Comparison of ENCODE assay signal across 14 cellular contexts in genomic region chr7:152362128-152362926, GRCh38.
DNase-seq lines count a peak whose midpoint lies in the region; ATAC-seq, FAIRE-seq and TF ChIP-seq lines count a peak whose summit lies in the region.
"Had no signal": no experiment of that assay in that cellular context is flagged by ENCODE, and none has a peak within 500 bp of the region (broad histone marks: within the 10 kb centered on the region; RNA-seq: fewer than 3 reads in every experiment).

No MANE protein-coding gene starts in this region.

- H3K4me3 ChIP-seq in dorsolateral prefrontal cortex = peak overlapping the region in 1 of 59 donors; percentile 5
- H3K4me3 ChIP-seq: GM12878 had no signal

- FAIRE-seq in H54 (lab: Jason Lieb, UNC) = peak; percentile 20
- FAIRE-seq: GM12878 had no signal

- intact Hi-C loops in dorsolateral prefrontal cortex (cut with DNase I) = no loop called here

- H3K27me3 ChIP-seq in dorsolateral prefrontal cortex = no peaks in the 10 kb centered on the region

- H3K9me3 Mint-ChIP-seq in activated CD4-positive, alpha-beta T cell treated with anti-CD3 and anti-CD28 coated beads, Interleukin-2, amount 10 ng/mL, durations not matched to agents 7 days and 5 days = peaks cover 7% of the 10 kb centered on the region
- H3K9me3 Mint-ChIP-seq in activated naive CD8-positive, alpha-beta T cell treated with anti-CD3 and anti-CD28 coated beads for 36 hours = peaks cover 8% of the 10 kb centered on the region
- H3K9me3 Mint-ChIP-seq in naive thymus-derived CD8-positive, alpha-beta T cell = peaks cover 0 to 9% (median 0%) of the 10 kb centered on the region in 9 donors

- H3K27ac ChIP-seq in dorsolateral prefrontal cortex = peak overlapping the region in 2 of 59 donors; percentile 9 to 35

- TF ChIP-seq POLR2A in H54 (IDR thresholded peaks at IDR 0.05; ENCODE audit: low read depth, low read length) = no peak

- H3K27me3 Mint-ChIP-seq in activated CD4-positive, alpha-beta T cell treated with anti-CD3 and anti-CD28 coated beads, Interleukin-2, amount 10 ng/mL, durations not matched to agents 7 days and 5 days = no peaks in the 10 kb centered on the region
- H3K27me3 Mint-ChIP-seq in activated naive CD8-positive, alpha-beta T cell treated with anti-CD3 and anti-CD28 coated beads for 36 hours = no peaks in the 10 kb centered on the region
- no peaks in the 10 kb centered on the region for H3K27me3 Mint-ChIP-seq in naive thymus-derived CD8-positive, alpha-beta T cell
- H3K27me3 Mint-ChIP-seq: IgD-negative memory B cell had no signal

- DNase-seq in activated CD4-positive, alpha-beta T cell treated with anti-CD3 and anti-CD28 coated beads, Interleukin-2, amount 10 ng/mL, durations not matched to agents 7 days and 5 days = no peak
- DNase-seq in activated CD4-positive, alpha-beta T cell treated with anti-CD3 and anti-CD28 coated beads for 4 hours = no peak
- DNase-seq in H54 (ENCODE audit: insufficient read length, low spot score) (no peak), dorsolateral prefrontal cortex (no peak), NCI-H146 (lab: John Stamatoyannopoulos, UW) (no peak), DMS153 (lab: John Stamatoyannopoulos, UW) (no peak)
- no peak for DNase-seq in activated naive CD8-positive, alpha-beta T cell treated with anti-CD3 and anti-CD28 coated beads for 36 hours
- no peak for DNase-seq in naive thymus-derived CD8-positive, alpha-beta T cell
- DNase-seq: 8988T, NCI-H774, SIG-M5 had no signal

- ATAC-seq in naive thymus-derived CD8-positive, alpha-beta T cell = no peak

- POLR2A ChIA-PET in activated CD4-positive, alpha-beta T cell treated with anti-CD3 and anti-CD28 coated beads, Interleukin-2, amount 10 ng/mL, durations not matched to agents 7 days and 5 days (lab: Charles Lee) = no interaction called here
- POLR2A ChIA-PET in naive thymus-derived CD8-positive, alpha-beta T cell (lab: Charles Lee) = no interaction called here

- no peak overlapping the region for H3K4me3 Mint-ChIP-seq in activated CD4-positive, alpha-beta T cell treated with anti-CD3 and anti-CD28 coated beads, Interleukin-2, amount 10 ng/mL, durations not matched to agents 7 days and 5 days
- H3K4me3 Mint-ChIP-seq in activated naive CD8-positive, alpha-beta T cell treated with anti-CD3 and anti-CD28 coated beads for 36 hours = no peak overlapping the region
- H3K4me3 Mint-ChIP-seq in naive thymus-derived CD8-positive, alpha-beta T cell = peak overlapping the region in 4 of 10 donors; percentile 2 to 24 (median 16)
- H3K4me3 Mint-ChIP-seq: CD14-positive monocyte had no signal

- peak overlapping the region; percentile 79 for H3K27ac Mint-ChIP-seq in activated CD4-positive, alpha-beta T cell treated with anti-CD3 and anti-CD28 coated beads, Interleukin-2, amount 10 ng/mL, durations not matched to agents 7 days and 5 days
- peak overlapping the region; percentile 82 for H3K27ac Mint-ChIP-seq in activated naive CD8-positive, alpha-beta T cell treated with anti-CD3 and anti-CD28 coated beads for 36 hours
- peak overlapping the region in 7 of 10 donors; percentile 20 to 79 (median 52) for H3K27ac Mint-ChIP-seq in naive thymus-derived CD8-positive, alpha-beta T cell
- H3K27ac Mint-ChIP-seq: IgD-negative memory B cell had no signal

- TF ChIP-seq CTCF in dorsolateral prefrontal cortex (IDR thresholded peaks at IDR 0.05 in 54 of 56, conservative IDR thresholded peaks at IDR 0.05 in 2 of 56; ENCODE audit: low read depth in 1 of 56, partially characterized antibody in 56 of 56) = no peak

- H3K36me3 Mint-ChIP-seq in activated CD4-positive, alpha-beta T cell treated with anti-CD3 and anti-CD28 coated beads, Interleukin-2, amount 10 ng/mL, durations not matched to agents 7 days and 5 days (ENCODE audit: low read depth) = peaks cover 8% of the 10 kb centered on the region
- peaks cover 20% of the 10 kb centered on the region for H3K36me3 Mint-ChIP-seq in activated naive CD8-positive, alpha-beta T cell treated with anti-CD3 and anti-CD28 coated beads for 36 hours
- H3K36me3 Mint-ChIP-seq in naive thymus-derived CD8-positive, alpha-beta T cell = peaks cover 8 to 21% (median 12%) of the 10 kb centered on the region in 3 donors

- peaks cover 12% of the 10 kb centered on the region for H3K4me1 Mint-ChIP-seq in activated CD4-positive, alpha-beta T cell treated with anti-CD3 and anti-CD28 coated beads, Interleukin-2, amount 10 ng/mL, durations not matched to agents 7 days and 5 days
- peaks cover 31% of the 10 kb centered on the region for H3K4me1 Mint-ChIP-seq in activated naive CD8-positive, alpha-beta T cell treated with anti-CD3 and anti-CD28 coated beads for 36 hours
- peaks cover 23 to 58% (median 50%) of the 10 kb centered on the region in 4 donors for H3K4me1 Mint-ChIP-seq in naive thymus-derived CD8-positive, alpha-beta T cell

- CTCF ChIA-PET in activated CD4-positive, alpha-beta T cell treated with anti-CD3 and anti-CD28 coated beads, Interleukin-2, amount 10 ng/mL, durations not matched to agents 7 days and 5 days (lab: Charles Lee) = no interaction called here
